25 cellular contexts compared by ENCODE assay signal in genomic region chr3:33099109-33099645, GRCh38. TPM values are rescaled to one million over a fixed set of nuclear protein-coding genes. Genes with fewer than 3 reads are reported as not detected.
A peak's percentile ranks its signal among the peaks of the same experiment; 100 is the strongest.
DNase-seq lines count a peak whose midpoint lies in the region; ATAC-seq, FAIRE-seq and TF ChIP-seq lines count a peak whose summit lies in the region.
"Had no signal": no experiment of that assay in that cellular context is flagged by ENCODE, and none has a peak within 500 bp of the region (broad histone marks: within the 10 kb centered on the region; RNA-seq: fewer than 3 reads in every experiment).

No MANE protein-coding gene starts in this region.

- H3K9me3 Mint-ChIP-seq in type B pancreatic cell: no peaks in the 10 kb centered on the region
- H3K9me3 Mint-ChIP-seq: CD14-positive monocyte; CD8-positive, alpha-beta memory T cell had no signal

- no peak for TF ChIP-seq POLR2A in K562 (conservative IDR thresholded peaks at IDR 0.05)

- peaks cover 4% of the 10 kb centered on the region for H3K36me3 Mint-ChIP-seq in type B pancreatic cell

- no peaks in the 10 kb centered on the region for H3K9me2 ChIP-seq in SK-N-SH

- no peaks in the 10 kb centered on the region for H3K27me3 ChIP-seq in SK-N-SH (ENCODE audit: insufficient read depth)
- no peaks in the 10 kb centered on the region for H3K27me3 ChIP-seq in K562 (ENCODE audit: control insufficient read depth in 2 of 2, insufficient read depth in 2 of 2, low read length in 2 of 2)
- H3K27me3 ChIP-seq: BE2C had no signal

- H3K9me3 ChIP-seq in SK-N-SH (no peaks in the 10 kb centered on the region), K562 (replicated peaks; ENCODE audit: control insufficient read depth, insufficient read depth, low read depth, low read length) (no peaks in the 10 kb centered on the region), kidney (ENCODE audit: control insufficient read depth in 1 of 2, low read length in 2 of 2) (no peaks in the 10 kb centered on the region)
- H3K9me3 ChIP-seq: BE2C had no signal

- TF ChIP-seq CTCF in SK-N-SH (IDR thresholded peaks at IDR 0.05) (no peak), K562 (IDR thresholded peaks at IDR 0.05 in 2 of 3, conservative IDR thresholded peaks at IDR 0.05 in 1 of 3; ENCODE audit: insufficient read depth in 2 of 3, low read depth in 1 of 3, low read length in 3 of 3) (no peak), kidney (IDR thresholded peaks at IDR 0.05; ENCODE audit: borderline replicate concordance, extremely low read depth, insufficient read depth) (no peak), type B pancreatic cell (conservative IDR thresholded peaks at IDR 0.05) (peak; percentile 15)

- H3K36me3 ChIP-seq in SK-N-SH (replicated peaks in 1 of 2; ENCODE audit: control insufficient read depth in 1 of 2, insufficient read depth in 2 of 2, low read length in 1 of 2) (no peaks in the 10 kb centered on the region), K562 (ENCODE audit: control insufficient read depth, insufficient read depth, low read length) (peaks cover 4% of the 10 kb centered on the region; the same call in 2 of the 3 replicates), kidney (ENCODE audit: control insufficient read depth in 1 of 2, insufficient read depth in 2 of 2, low read length in 2 of 2) (no peaks in the 10 kb centered on the region)
- H3K36me3 ChIP-seq: BE2C had no signal

- in situ Hi-C loops in K562 (cut with MboI): no loop called here

- no peak for TF ChIP-seq EP300 in SK-N-SH (IDR thresholded peaks at IDR 0.05; ENCODE audit: borderline replicate concordance in 1 of 2, low read depth in 1 of 2, low read length in 1 of 2)
- no peak for TF ChIP-seq EP300 in K562 (IDR thresholded peaks at IDR 0.05; ENCODE audit: low read length)

- H3K79me2 ChIP-seq in SK-N-SH (ENCODE audit: insufficient read depth) (peaks cover 27% of the 10 kb centered on the region), K562 (ENCODE audit: control insufficient read depth, insufficient read depth, low read length) (peaks cover 26% of the 10 kb centered on the region)

- peaks cover 17% of the 10 kb centered on the region for H3K4me1 Mint-ChIP-seq in type B pancreatic cell (ENCODE audit: unreplicated experiment)

- H3K4me1 ChIP-seq in SK-N-SH (ENCODE audit: control insufficient read depth in 1 of 2, insufficient read depth in 2 of 2, low read depth in 1 of 2, low read length in 1 of 2) (peaks cover 0 to 8% of the 10 kb centered on the region in 2 experiments; a peak in 1 of 4 replicates), K562 (replicated peaks in 1 of 2; ENCODE audit: control insufficient read depth in 2 of 2, insufficient read depth in 2 of 2, low read length in 2 of 2) (peaks cover 19 to 24% of the 10 kb centered on the region in 2 experiments; a peak in 4 of 5 replicates), kidney (ENCODE audit: control insufficient read depth in 1 of 2, insufficient read depth in 1 of 2, low read depth in 1 of 2, low read length in 2 of 2) (peaks cover 0 to 8% of the 10 kb centered on the region in 2 donors)
- H3K4me1 ChIP-seq: BE2C had no signal

- H3F3A ChIP-seq in SK-N-SH (replicated peaks; ENCODE audit: insufficient read depth): peaks cover 16% of the 10 kb centered on the region

- TF ChIP-seq RAD21 in SK-N-SH (IDR thresholded peaks at IDR 0.05; ENCODE audit: low read length) (no peak), K562 (CRISPR knock-in tag; conservative IDR thresholded peaks at IDR 0.05 in 1 of 2, IDR thresholded peaks at IDR 0.05 in 1 of 2) (no peak)

- intact Hi-C loops in K562 (cut with micrococcal nuclease): no loop called here
- intact Hi-C loops in kidney (cut with DNase I): no loop called here

- H3K4me3 ChIP-seq in SK-N-SH (ENCODE audit: low read depth in 2 of 2, low read length in 1 of 2) (no peak overlapping the region), K562 (no peak overlapping the region), kidney (ENCODE audit: low read length in 2 of 2) (no peak overlapping the region)

- ATAC-seq in SK-N-SH treated with all-trans-retinoic acid at 6 μM for 48 hours (no peak), K562 (no peak), HG02970 (IDR thresholded peaks at IDR 0.05; ENCODE audit: low FRiP score, unreplicated experiment) (no peak), GM21381 (IDR thresholded peaks at IDR 0.05; ENCODE audit: unreplicated experiment) (no peak)

- H3K9ac ChIP-seq in SK-N-SH (no peak overlapping the region), K562 (ENCODE audit: insufficient read depth in 1 of 2, low read depth in 2 of 2, low read length in 2 of 2) (no peak overlapping the region), kidney (ENCODE audit: low read length in 2 of 2) (no peak overlapping the region)

- no peak overlapping the region for H3K4me2 ChIP-seq in SK-N-SH
- H3K4me2 ChIP-seq in K562 (ENCODE audit: insufficient read depth, low read length): no peak overlapping the region

- no peak overlapping the region for H3K4me3 Mint-ChIP-seq in type B pancreatic cell
- H3K4me3 Mint-ChIP-seq: CD14-positive monocyte had no signal

- H3K27ac Mint-ChIP-seq in type B pancreatic cell: no peak overlapping the region
- H3K27ac Mint-ChIP-seq: CD14-positive monocyte had no signal

- DNase-seq in SK-N-SH (no peak), K562 (ENCODE audit: extremely low read depth in 1 of 4, low spot score in 3 of 4) (no peak), kidney (no peak), type B pancreatic cell (ENCODE audit: extremely low spot score, unreplicated experiment) (no peak), GM19240 (ENCODE audit: insufficient read length, low spot score) (no peak)
- DNase-seq: BE2C; CD8-positive, alpha-beta memory T cell; DMS 273 treated with DMSO at 0.1 percent for 48 hours; DMS79; H7; Kasumi-1; NCI-H1092 treated with DMSO at 0.1 percent for 48 hours; NCI-H1436 treated with DMSO at 0.1 percent for 48 hours; NCI-H187 treated with DMSO at 0.1 percent for 48 hours; NCI-H2171 treated with DMSO at 0.1 percent for 48 hours; NCI-H345; NCI-H510A treated with DMSO at 0.1 percent for 48 hours; NCI-H748 treated with DMSO at 0.1 percent for 48 hours had no signal

- no TSS peak for BruUV-seq in K562 (replicated peaks; lab: Mats Ljungman, UMichigan)

- H4K20me1 ChIP-seq in SK-N-SH (ENCODE audit: insufficient read depth) (no peaks in the 10 kb centered on the region), K562 (replicated peaks; ENCODE audit: control insufficient read depth, insufficient read depth, low read length) (peaks cover 4% of the 10 kb centered on the region; the same call in 1 of the 2 replicates)

- CTCF ChIA-PET in SK-N-SH (lab: Yijun Ruan, JAX) (interaction anchor here (1.0 to 1.5 kb wide), 2 partner anchors 16 to 274 kb away, joined by 3 read pairs; no protein-coding TSS in a partner anchor), K562 (lab: Yijun Ruan, JAX; ENCODE audit: low intra/inter-chr PET ratio) (no interaction called here)

- peak overlapping the region; percentile 68; the same call in 1 of the 2 replicates for H2AFZ ChIP-seq in SK-N-SH (ENCODE audit: low read depth)
- H2AFZ ChIP-seq in K562 (ENCODE audit: low read depth, low read length): peak overlapping the region; percentile 77

- H3K27ac ChIP-seq in SK-N-SH (ENCODE audit: low read depth in 2 of 2, low read length in 1 of 2) (no peak overlapping the region), K562 (ENCODE audit: extremely low read depth, low read depth, low read length) (no peak overlapping the region), kidney (ENCODE audit: low read depth in 2 of 2, low read length in 2 of 2) (no peak overlapping the region)
- H3K27ac ChIP-seq: 22Rv1 had no signal

- WGBS in SK-N-SH (ENCODE audit: low lambda C conversion rate): 92% methylated on average over 3 of the region's 3 CpGs
- WGBS in K562 (ENCODE audit: insufficient coverage, low coverage, missing lambda C conversion rate): 58% methylated on average over 3 of the region's 3 CpGs

- FAIRE-seq in K562 (lab: Jason Lieb, UNC) (no peak), kidney (lab: Jason Lieb, UNC) (peak; percentile 13)
- FAIRE-seq: GM12892, GM19239 had no signal

- no peaks in the 10 kb centered on the region for H3K9me1 ChIP-seq in K562 (ENCODE audit: control insufficient read depth, insufficient read depth, low read length)

- H3K27me3 Mint-ChIP-seq in type B pancreatic cell: no peaks in the 10 kb centered on the region

- POLR2A ChIA-PET in SK-N-SH (lab: Yijun Ruan, JAX): no interaction called here
- POLR2A ChIA-PET in K562 (lab: Yijun Ruan, JAX): interaction anchor here (0.7 to 7.3 kb wide), 4 partner anchors 10 to 15 kb away, joined by 3 to 71 read pairs (median 4); no protein-coding TSS in a partner anchor

RNA-seq across cellular contexts. Expression of gene GLB1, which starts 2.2 kb away (rescaled TPM):
- 80.3 and 102 TPM in 2 replicates for polyA plus RNA-seq in SK-N-SH (2012; rRNA removed)
- 74.7 and 84.2 TPM in 2 replicates for polyA plus RNA-seq in SK-N-SH (2012; cell fraction: cytosol; rRNA removed)
- 84.8 and 88.0 TPM in 2 replicates for polyA plus RNA-seq in SK-N-SH (2012; cell fraction: nucleus; rRNA removed)
- 79.2 and 97.0 TPM in 2 replicates for total RNA-seq in K562 (2011; cell fraction: chromatin; rRNA removed; ENCODE audit: low replicate concordance)
- total RNA-seq in K562 (2011; cell fraction: nucleolus; rRNA removed): 133 and 137 TPM in 2 replicates
- 92.6 and 108 TPM in 2 replicates for total RNA-seq in K562 (2011; cell fraction: nucleoplasm; rRNA removed)
- 32.2 and 37.6 TPM in 2 replicates for total RNA-seq in K562 (2014; rRNA removed)
- 36.3 and 44.2 TPM in 2 replicates for total RNA-seq in K562 (2014; rRNA removed; fragmentation: Illumina TruSeq; extraction: Trizol)
- total RNA-seq in K562 (2015; rRNA removed; fragmentation: Illumina TruSeq; extraction: Trizol): 49.1 and 49.2 TPM in 2 replicates
- 59.8 and 62.5 TPM in 2 replicates for total RNA-seq in K562 (2021)
- 46.3 and 69.6 TPM in 2 replicates for polyA plus RNA-seq in K562 (2011; rRNA removed)
- polyA plus RNA-seq in K562 (2011; cell fraction: cytosol; rRNA removed): 57.6 and 65.0 TPM in 2 replicates
- 48.7 and 58.2 TPM in 2 replicates for polyA plus RNA-seq in K562 (2011; cell fraction: nucleus; rRNA removed)
- polyA plus RNA-seq in K562 (2012): 56.7 and 94.0 TPM in 2 replicates
- polyA plus RNA-seq in K562 (2014; fragmentation: Illumina TruSeq; extraction: Trizol): 54.3 and 62.1 TPM in 2 replicates
- 10 to 100 TPM; 77.6 to 85.9 TPM for polyA plus RNA-seq in K562 (2014; fragmentation: Nextera tagmentation; extraction: Ambion mirVana)
- 33.5 and 33.7 TPM in 2 replicates for polyA plus RNA-seq in K562 (2014; rRNA removed)
- 54.1 and 65.3 TPM in 2 replicates for polyA minus RNA-seq in K562 (2011; rRNA and poly(A)+ RNA removed)
- 44.3 and 55.8 TPM in 2 replicates for polyA minus RNA-seq in K562 (2011; cell fraction: cytosol; rRNA and poly(A)+ RNA removed)
- polyA minus RNA-seq in K562 (2011; cell fraction: nucleus; rRNA and poly(A)+ RNA removed): 30.4 and 50.2 TPM in 2 replicates
- 104 TPM for total RNA-seq in kidney
- polyA plus RNA-seq in kidney (ENCODE audit: insufficient read depth, low read depth, low replicate concordance): 55.6 TPM
- total RNA-seq in type B pancreatic cell (ENCODE audit: low replicate concordance): 88.2 and 94.3 TPM in 2 replicates

RNA-seq across cellular contexts. Expression of gene TMPPE, which starts 2.2 kb away (rescaled TPM):
- polyA plus RNA-seq in SK-N-SH (2012; rRNA removed): 1.4 and 1.7 TPM in 2 replicates
- polyA plus RNA-seq in SK-N-SH (2012; cell fraction: cytosol; rRNA removed): 1.1 and 1.7 TPM in 2 replicates
- 1.4 and 1.6 TPM in 2 replicates for polyA plus RNA-seq in SK-N-SH (2012; cell fraction: nucleus; rRNA removed)
- 40.9 and 48.8 TPM in 2 replicates for total RNA-seq in K562 (2011; cell fraction: chromatin; rRNA removed; ENCODE audit: low replicate concordance)
- total RNA-seq in K562 (2011; cell fraction: nucleolus; rRNA removed): 39.2 and 40.9 TPM in 2 replicates
- 41.9 and 44.7 TPM in 2 replicates for total RNA-seq in K562 (2011; cell fraction: nucleoplasm; rRNA removed)
- 3.1 and 4.7 TPM in 2 replicates for total RNA-seq in K562 (2014; rRNA removed)
- total RNA-seq in K562 (2014; rRNA removed; fragmentation: Illumina TruSeq; extraction: Trizol): 4.5 and 5.2 TPM in 2 replicates
- total RNA-seq in K562 (2015; rRNA removed; fragmentation: Illumina TruSeq; extraction: Trizol): 5.8 and 5.9 TPM in 2 replicates
- 8.0 and 8.4 TPM in 2 replicates for total RNA-seq in K562 (2021)
- polyA plus RNA-seq in K562 (2011; rRNA removed): 3.2 and 4.6 TPM in 2 replicates
- 4.0 and 5.7 TPM in 2 replicates for polyA plus RNA-seq in K562 (2011; cell fraction: cytosol; rRNA removed)
- 8.2 and 8.6 TPM in 2 replicates for polyA plus RNA-seq in K562 (2011; cell fraction: nucleus; rRNA removed)
- polyA plus RNA-seq in K562 (2012): 1.1 and 1.7 TPM in 2 replicates
- 2.0 and 2.1 TPM in 2 replicates for polyA plus RNA-seq in K562 (2014; fragmentation: Illumina TruSeq; extraction: Trizol)
- under 1 TPM; 0.08 to 0.32 TPM for polyA plus RNA-seq in K562 (2014; fragmentation: Nextera tagmentation; extraction: Ambion mirVana)
- 3.0 TPM in 2 replicates for polyA plus RNA-seq in K562 (2014; rRNA removed)
- polyA minus RNA-seq in K562 (2011; rRNA and poly(A)+ RNA removed): 15.4 and 17.8 TPM in 2 replicates
- 6.3 and 7.1 TPM in 2 replicates for polyA minus RNA-seq in K562 (2011; cell fraction: cytosol; rRNA and poly(A)+ RNA removed)
- polyA minus RNA-seq in K562 (2011; cell fraction: nucleus; rRNA and poly(A)+ RNA removed): 16.0 and 22.5 TPM in 2 replicates
- 17.2 TPM for total RNA-seq in kidney
- polyA plus RNA-seq in kidney (ENCODE audit: insufficient read depth, low read depth, low replicate concordance): 0.56 TPM
- 9.9 and 13.0 TPM in 2 replicates for total RNA-seq in type B pancreatic cell (ENCODE audit: low replicate concordance)

RNA-seq across cellular contexts. Expression of gene CRTAP, which starts 14.6 kb away (rescaled TPM):
- polyA plus RNA-seq in SK-N-SH (2012; rRNA removed): 198 and 240 TPM in 2 replicates
- 246 and 266 TPM in 2 replicates for polyA plus RNA-seq in SK-N-SH (2012; cell fraction: cytosol; rRNA removed)
- polyA plus RNA-seq in SK-N-SH (2012; cell fraction: nucleus; rRNA removed): 41.2 and 84.3 TPM in 2 replicates
- total RNA-seq in K562 (2011; cell fraction: chromatin; rRNA removed; ENCODE audit: low replicate concordance): 33.2 and 42.2 TPM in 2 replicates
- 24.0 and 29.7 TPM in 2 replicates for total RNA-seq in K562 (2011; cell fraction: nucleolus; rRNA removed)
- total RNA-seq in K562 (2011; cell fraction: nucleoplasm; rRNA removed): 70.5 and 79.8 TPM in 2 replicates
- total RNA-seq in K562 (2014; rRNA removed): 32.2 and 44.3 TPM in 2 replicates
- total RNA-seq in K562 (2014; rRNA removed; fragmentation: Illumina TruSeq; extraction: Trizol): 45.9 and 48.2 TPM in 2 replicates
- total RNA-seq in K562 (2015; rRNA removed; fragmentation: Illumina TruSeq; extraction: Trizol): 53.0 and 53.7 TPM in 2 replicates
- total RNA-seq in K562 (2021): 78.4 and 79.0 TPM in 2 replicates
- 102 and 121 TPM in 2 replicates for polyA plus RNA-seq in K562 (2011; rRNA removed)
- polyA plus RNA-seq in K562 (2011; cell fraction: cytosol; rRNA removed): 92.4 and 105 TPM in 2 replicates
- 18.5 and 26.1 TPM in 2 replicates for polyA plus RNA-seq in K562 (2011; cell fraction: nucleus; rRNA removed)
- polyA plus RNA-seq in K562 (2012): 77.1 and 115 TPM in 2 replicates
- polyA plus RNA-seq in K562 (2014; fragmentation: Illumina TruSeq; extraction: Trizol): 84.8 and 96.3 TPM in 2 replicates
- 10 to 100 TPM in 1 of 2 experiments, 1 to 10 TPM in 1; 10.0 to 10.1 TPM for polyA plus RNA-seq in K562 (2014; fragmentation: Nextera tagmentation; extraction: Ambion mirVana)
- 56.0 and 57.9 TPM in 2 replicates for polyA plus RNA-seq in K562 (2014; rRNA removed)
- polyA minus RNA-seq in K562 (2011; rRNA and poly(A)+ RNA removed): 72.7 and 87.4 TPM in 2 replicates
- 47.1 and 51.0 TPM in 2 replicates for polyA minus RNA-seq in K562 (2011; cell fraction: cytosol; rRNA and poly(A)+ RNA removed)
- polyA minus RNA-seq in K562 (2011; cell fraction: nucleus; rRNA and poly(A)+ RNA removed): 6.2 and 6.4 TPM in 2 replicates
- 192 TPM for total RNA-seq in kidney
- polyA plus RNA-seq in kidney (ENCODE audit: insufficient read depth, low read depth, low replicate concordance): 122 TPM
- 83.2 and 138 TPM in 2 replicates for total RNA-seq in type B pancreatic cell (ENCODE audit: low replicate concordance)
